7 cellular contexts compared by ENCODE assay signal in the genomic region with DNA sequence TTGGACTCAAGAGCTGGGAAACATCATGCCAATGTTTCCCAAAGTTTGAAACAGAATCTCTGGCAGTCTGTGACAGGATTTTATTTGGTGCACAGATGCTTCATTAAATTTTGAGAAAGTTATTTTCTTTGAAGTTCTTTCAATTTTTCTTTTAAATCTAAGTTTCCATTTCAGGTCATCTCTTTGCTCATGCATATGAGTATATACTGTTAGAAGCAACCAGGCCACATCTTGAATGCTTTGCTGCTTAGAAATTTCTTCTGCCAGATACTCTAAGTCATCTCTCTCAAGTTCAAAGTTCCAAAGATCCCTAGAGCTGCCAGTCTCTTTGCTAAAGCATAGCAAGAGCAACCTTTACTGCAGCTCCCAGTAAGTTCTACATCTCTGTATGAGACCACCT.
"Had no signal": no experiment of that assay in that cellular context is flagged by ENCODE, and none has a peak within 500 bp of the region (broad histone marks: within the 10 kb centered on the region; RNA-seq: fewer than 3 reads in every experiment).

No MANE protein-coding gene starts in this region.

- ATAC-seq: K562 had no signal

- H3K9ac ChIP-seq: KMS-11 had no signal

- H3K27ac ChIP-seq: HL-60, KMS-11 had no signal

- DNase-seq: IMR-90, KBM-7, KG1 had no signal

- H3K4me2 ChIP-seq: KMS-11 had no signal

- H3K4me3 ChIP-seq: K562 had no signal

- FAIRE-seq: HTR-8/SVneo, K562 had no signal
